In the genomic region with DNA sequence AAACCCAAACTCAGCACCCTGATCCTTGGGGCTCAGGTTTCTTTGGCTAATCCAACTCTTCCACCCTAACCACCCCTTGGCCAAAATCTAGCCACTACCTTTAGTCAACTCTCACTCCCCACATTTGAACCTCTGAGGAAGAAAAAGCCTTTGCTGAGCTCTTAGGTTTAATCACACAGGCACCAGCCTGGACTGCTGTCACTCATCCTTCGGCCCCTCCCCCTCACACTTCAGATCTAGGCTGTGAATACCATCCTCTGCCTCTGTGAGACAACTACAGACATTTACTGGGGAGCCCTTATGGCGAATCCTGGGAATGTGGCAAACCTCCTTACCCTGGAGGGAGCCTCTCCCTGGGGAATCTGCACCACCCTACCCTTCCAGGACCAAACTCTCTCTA, we compare ENCODE assay signal across 24 cellular contexts. TPM values are rescaled to one million over a fixed set of nuclear protein-coding genes. Genes with fewer than 3 reads are reported as not detected.
DNase-seq lines count a peak whose midpoint lies in the region; ATAC-seq and TF ChIP-seq lines count a peak whose summit lies in the region.
"Had no signal": no experiment of that assay in that cellular context is flagged by ENCODE, and none has a peak within 500 bp of the region (broad histone marks: within the 10 kb centered on the region; RNA-seq: fewer than 3 reads in every experiment).

No MANE protein-coding gene starts in this region.

- H3K27me3 Mint-ChIP-seq in activated T-cell treated with anti-CD3 and anti-CD28 coated beads, Interleukin-2, amount 50 U/mL, for 24 hours: no peaks in the 10 kb centered on the region
- no peaks in the 10 kb centered on the region for H3K27me3 Mint-ChIP-seq in activated T-helper 17 cell treated with anti-CD3 and anti-CD28 coated beads, Interleukin-2, amount 50 U/mL, for 72 hours
- H3K27me3 Mint-ChIP-seq: natural killer cell treated with Interleukin-12 subunit alpha and Interleukin-12 subunit beta and Interleukin-15 and Interleukin-18, amount 100 ng/mL, for 72 hours had no signal

- peak overlapping the region; percentile 1 for H3K27ac ChIP-seq in neutrophil
- H3K27ac ChIP-seq in caudate nucleus (ENCODE audit: low read depth, low read length): no peak overlapping the region
- H3K27ac ChIP-seq: A549; adrenal gland; BLaER1 treated with 17β-estradiol and CSF1 and Interleukin-3, amounts not matched to agents 10 nM and 100 nM; breast epithelium; heart left ventricle; sigmoid colon; uterus had no signal

- H3K4me3 Mint-ChIP-seq in activated T-cell treated with anti-CD3 and anti-CD28 coated beads, Interleukin-2, amount 50 U/mL, for 24 hours: no peak overlapping the region
- H3K4me3 Mint-ChIP-seq in activated T-helper 17 cell treated with anti-CD3 and anti-CD28 coated beads, Interleukin-2, amount 50 U/mL, for 72 hours: no peak overlapping the region
- H3K4me3 Mint-ChIP-seq: activated T-helper 1 cell treated with anti-CD3 and anti-CD28 coated beads, Interleukin-12 subunit alpha, Interleukin-12 subunit beta, Interleukin-2, Interleukin-4 antibody, amounts not matched to agents 30 ng/mL and 10 ng/mL and 1 ng/mL, durations not matched to agents 14 hours and 24 hours and 36 hours; mesothelial cell of epicardium; natural killer cell treated with Interleukin-12 subunit alpha and Interleukin-12 subunit beta and Interleukin-15 and Interleukin-18, amount 100 ng/mL, for 72 hours; WTC11 had no signal

- peak overlapping the region; percentile 41 for H3K27ac Mint-ChIP-seq in activated T-cell treated with anti-CD3 and anti-CD28 coated beads, Interleukin-2, amount 50 U/mL, for 24 hours
- peak overlapping the region; percentile 76 for H3K27ac Mint-ChIP-seq in activated T-helper 17 cell treated with anti-CD3 and anti-CD28 coated beads, Interleukin-2, amount 50 U/mL, for 72 hours
- H3K27ac Mint-ChIP-seq: activated T-helper 1 cell treated with anti-CD3 and anti-CD28 coated beads, Interleukin-12 subunit alpha, Interleukin-12 subunit beta, Interleukin-2, Interleukin-4 antibody, amounts not matched to agents 30 ng/mL and 10 ng/mL and 1 ng/mL, durations not matched to agents 14 hours and 24 hours and 36 hours; mesothelial cell of epicardium had no signal

- peaks cover 48% of the 10 kb centered on the region for H3K4me1 Mint-ChIP-seq in activated T-cell treated with anti-CD3 and anti-CD28 coated beads, Interleukin-2, amount 50 U/mL, for 24 hours (ENCODE audit: low read depth)
- peaks cover 31% of the 10 kb centered on the region for H3K4me1 Mint-ChIP-seq in activated T-helper 17 cell treated with anti-CD3 and anti-CD28 coated beads, Interleukin-2, amount 50 U/mL, for 72 hours

- peaks cover 18 to 25% of the 10 kb centered on the region in 2 experiments for H3K4me1 ChIP-seq in neutrophil (ENCODE audit: control insufficient read depth in 1 of 2, insufficient read depth in 1 of 2, low read depth in 1 of 2, low read length in 1 of 2)

- no peak for ATAC-seq in activated T-helper 17 cell treated with anti-CD3 and anti-CD28 coated beads, Interleukin-2, amount 50 U/mL, for 72 hours (replicated peaks)
- no peak for ATAC-seq in GM18909 (IDR thresholded peaks at IDR 0.05; ENCODE audit: poor library complexity, unreplicated experiment)
- ATAC-seq: A549, heart left ventricle, left lobe of liver, WTC11 had no signal

- no peaks in the 10 kb centered on the region for H3K9me3 Mint-ChIP-seq in activated T-cell treated with anti-CD3 and anti-CD28 coated beads, Interleukin-2, amount 50 U/mL, for 24 hours
- no peaks in the 10 kb centered on the region for H3K9me3 Mint-ChIP-seq in activated T-helper 17 cell treated with anti-CD3 and anti-CD28 coated beads, Interleukin-2, amount 50 U/mL, for 72 hours
- H3K9me3 Mint-ChIP-seq: activated T-helper 1 cell treated with anti-CD3 and anti-CD28 coated beads, Interleukin-12 subunit alpha, Interleukin-12 subunit beta, Interleukin-2, Interleukin-4 antibody, amounts not matched to agents 30 ng/mL and 10 ng/mL and 1 ng/mL, durations not matched to agents 14 hours and 24 hours and 36 hours; mesothelial cell of epicardium; natural killer cell treated with Interleukin-12 subunit alpha and Interleukin-12 subunit beta and Interleukin-15 and Interleukin-18, amount 100 ng/mL, for 72 hours; WTC11 had no signal

- no peaks in the 10 kb centered on the region for H3K9me3 ChIP-seq in neutrophil
- H3K9me3 ChIP-seq: A549; adrenal gland; BLaER1 treated with 17β-estradiol and CSF1 and Interleukin-3, amounts not matched to agents 10 nM and 100 nM; breast epithelium; heart left ventricle; sigmoid colon; uterus had no signal

- H3K36me3 ChIP-seq in neutrophil: peaks cover 43% of the 10 kb centered on the region
- H3K36me3 ChIP-seq: breast epithelium, uterus had no signal

- no peaks in the 10 kb centered on the region for H3K27me3 ChIP-seq in neutrophil
- H3K27me3 ChIP-seq: adrenal gland; BLaER1 treated with 17β-estradiol and CSF1 and Interleukin-3, amounts not matched to agents 10 nM and 100 nM; breast epithelium; heart left ventricle; sigmoid colon; uterus had no signal

- no peak for DNase-seq in activated T-cell treated with anti-CD3 and anti-CD28 coated beads, Interleukin-2, amount 50 U/mL, for 24 hours
- DNase-seq in activated T-cell treated with anti-CD3 and anti-CD28 coated beads, Interleukin-2, amount 50 U/mL, for 48 hours: no peak
- DNase-seq in caudate nucleus (lab: John Stamatoyannopoulos, UW): no peak
- DNase-seq: adrenal gland, dermis blood vessel endothelial cell, heart left ventricle, NCI-H1092, NCI-H2029 treated with DMSO at 0.1 percent for 48 hours, NCI-H446, sigmoid colon, uterus had no signal

- H3K36me3 Mint-ChIP-seq in activated T-cell treated with anti-CD3 and anti-CD28 coated beads, Interleukin-2, amount 50 U/mL, for 24 hours (ENCODE audit: low read depth): peaks cover 59% of the 10 kb centered on the region
- peaks cover 70% of the 10 kb centered on the region for H3K36me3 Mint-ChIP-seq in activated T-helper 17 cell treated with anti-CD3 and anti-CD28 coated beads, Interleukin-2, amount 50 U/mL, for 72 hours (ENCODE audit: low read depth)

- no peak for TF ChIP-seq CTCF in neutrophil (IDR thresholded peaks at IDR 0.05)

- no peak overlapping the region for H3K4me3 ChIP-seq in neutrophil (ENCODE audit: low read depth in 1 of 2, low read length in 1 of 2)
- H3K4me3 ChIP-seq: A549; adrenal gland; BLaER1 treated with 17β-estradiol and CSF1 and Interleukin-3, amounts not matched to agents 10 nM and 100 nM; breast epithelium; heart left ventricle; sigmoid colon; uterus had no signal

RNA-seq across cellular contexts. Expression of gene RNASEK, which starts 5.3 kb away (rescaled TPM):
- 100 to 1,000 TPM; 162 to 180 TPM for total RNA-seq in activated T-helper 17 cell treated with anti-CD3 and anti-CD28 coated beads, Interleukin-2, amount 50 U/mL, for 72 hours

RNA-seq across cellular contexts. Expression of gene ALOX12, which starts 11.3 kb away (rescaled TPM):
- not detected for total RNA-seq in activated T-helper 17 cell treated with anti-CD3 and anti-CD28 coated beads, Interleukin-2, amount 50 U/mL, for 72 hours
- total RNA-seq: activated T-helper 1 cell treated with anti-CD3 and anti-CD28 coated beads, Interleukin-12 subunit alpha, Interleukin-12 subunit beta, Interleukin-2, Interleukin-4 antibody, amounts not matched to agents 30 ng/mL and 10 ng/mL and 1 ng/mL, durations not matched to agents 14 hours and 24 hours and 36 hours; breast epithelium; dermis blood vessel endothelial cell; left lobe of liver; LHCN-M2; natural killer cell treated with Interleukin-12 subunit alpha and Interleukin-12 subunit beta and Interleukin-15 and Interleukin-18, amount 100 ng/mL, for 72 hours; sigmoid colon had no signal

RNA-seq across cellular contexts. Expression of gene BCL6B, which starts 15.7 kb away (rescaled TPM):
- total RNA-seq in activated T-helper 17 cell treated with anti-CD3 and anti-CD28 coated beads, Interleukin-2, amount 50 U/mL, for 72 hours: 1 to 10 TPM in 1 of 2 donors, under 1 TPM in 1; 0.50 to 2.3 TPM
- total RNA-seq: LHCN-M2, mesothelial cell of epicardium had no signal

RNA-seq across cellular contexts. Expression of gene SLC16A13, which starts 28.7 kb away (rescaled TPM):
- 10 to 100 TPM; 10.7 to 11.8 TPM for total RNA-seq in activated T-helper 17 cell treated with anti-CD3 and anti-CD28 coated beads, Interleukin-2, amount 50 U/mL, for 72 hours

RNA-seq across cellular contexts. Expression of gene SLC16A11, which starts 36.7 kb away (rescaled TPM):
- total RNA-seq in activated T-helper 17 cell treated with anti-CD3 and anti-CD28 coated beads, Interleukin-2, amount 50 U/mL, for 72 hours: 1 to 10 TPM in 1 of 2 donors, under 1 TPM in 1; 0.63 to 3.5 TPM
- total RNA-seq: temporal lobe had no signal
